1 cellular context compared by ENCODE assay signal in the genomic region with DNA sequence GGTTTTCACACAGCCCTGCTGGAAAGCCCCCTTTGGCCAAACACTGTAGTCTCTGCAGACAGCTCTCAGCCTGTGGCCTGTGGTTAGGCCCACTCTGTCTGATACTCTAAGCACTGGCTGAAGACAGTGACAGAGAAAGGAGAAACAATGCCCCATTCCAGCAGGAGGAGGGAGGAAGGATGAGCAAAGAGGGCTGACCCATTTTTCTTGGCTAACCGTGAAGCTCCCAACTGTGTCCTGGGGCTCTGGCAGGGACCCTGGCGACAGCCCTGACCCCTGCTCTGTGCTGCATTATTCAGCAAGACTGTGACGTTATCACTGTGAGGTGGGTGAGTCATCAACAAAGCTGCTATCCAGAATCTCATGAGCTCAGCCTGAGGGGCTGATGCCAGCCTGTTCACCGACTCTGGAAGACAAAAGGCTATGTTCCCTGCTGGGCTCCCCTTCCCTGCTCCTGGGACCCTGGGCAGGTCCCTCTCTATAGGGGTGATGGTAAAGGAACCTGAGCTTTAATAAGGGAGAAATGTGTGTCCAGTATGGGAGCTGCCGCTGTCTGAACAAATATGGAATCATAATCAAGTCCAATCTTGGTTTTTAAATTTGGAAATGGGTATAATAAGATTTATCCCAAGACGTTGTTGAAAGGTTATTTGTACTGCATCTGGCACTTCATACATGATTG.
A peak's percentile ranks its signal among the peaks of the same experiment; 100 is the strongest.
TF ChIP-seq lines count a peak whose summit lies in the region.

No MANE protein-coding gene starts in this region.

TF ChIP-seq in HEK293, 187 proteins besides CTCF, POLR2A, EP300 and RAD21 (continued from another document and continues in another):
- TF ChIP-seq ZBTB11 (tag by site-specific recombination; conservative IDR thresholded peaks at IDR 0.05; ENCODE audit: low read depth): no peak
- TF ChIP-seq, protein P1, sequence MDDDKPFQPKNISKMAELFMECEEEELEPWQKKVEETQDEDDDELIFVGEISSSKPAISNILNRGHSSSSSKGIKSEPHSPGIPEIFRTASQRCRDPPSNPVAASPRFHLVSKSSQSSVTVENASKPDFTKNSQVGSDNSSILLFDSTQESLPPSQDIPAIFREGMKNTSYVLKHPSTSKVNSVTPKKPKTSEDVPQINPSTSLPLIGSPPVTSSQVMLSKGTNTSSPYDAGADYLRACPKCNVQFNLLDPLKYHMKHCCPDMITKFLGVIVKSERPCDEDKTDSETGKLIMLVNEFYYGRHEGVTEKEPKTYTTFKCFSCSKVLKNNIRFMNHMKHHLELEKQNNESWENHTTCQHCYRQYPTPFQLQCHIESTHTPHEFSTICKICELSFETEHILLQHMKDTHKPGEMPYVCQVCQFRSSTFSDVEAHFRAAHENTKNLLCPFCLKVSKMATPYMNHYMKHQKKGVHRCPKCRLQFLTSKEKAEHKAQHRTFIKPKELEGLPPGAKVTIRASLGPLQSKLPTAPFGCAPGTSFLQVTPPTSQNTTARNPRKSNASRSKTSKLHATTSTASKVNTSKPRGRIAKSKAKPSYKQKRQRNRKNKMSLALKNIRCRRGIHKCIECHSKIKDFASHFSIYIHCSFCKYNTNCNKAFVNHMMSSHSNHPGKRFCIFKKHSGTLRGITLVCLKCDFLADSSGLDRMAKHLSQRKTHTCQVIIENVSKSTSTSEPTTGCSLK (tag by site-specific recombination; IDR thresholded peaks at IDR 0.05): no peak
- TF ChIP-seq ZNF610 (tag by site-specific recombination; IDR thresholded peaks at IDR 0.05; ENCODE audit: borderline replicate concordance): no peak
- TF ChIP-seq ZNF112 (tag by site-specific recombination; IDR thresholded peaks at IDR 0.05): peak; percentile 10; the same call in 1 of the 2 replicates
- TF ChIP-seq ZNF239 (tag by site-specific recombination; IDR thresholded peaks at IDR 0.05): no peak
- TF ChIP-seq ZNF785 (tag by site-specific recombination; IDR thresholded peaks at IDR 0.05): no peak
- TF ChIP-seq ZNF510 (tag by site-specific recombination; IDR thresholded peaks at IDR 0.05; ENCODE audit: insufficient replicate concordance): no peak
- peak; percentile 76 for TF ChIP-seq ZXDB (tag by site-specific recombination; IDR thresholded peaks at IDR 0.05)
- TF ChIP-seq, protein P2, sequence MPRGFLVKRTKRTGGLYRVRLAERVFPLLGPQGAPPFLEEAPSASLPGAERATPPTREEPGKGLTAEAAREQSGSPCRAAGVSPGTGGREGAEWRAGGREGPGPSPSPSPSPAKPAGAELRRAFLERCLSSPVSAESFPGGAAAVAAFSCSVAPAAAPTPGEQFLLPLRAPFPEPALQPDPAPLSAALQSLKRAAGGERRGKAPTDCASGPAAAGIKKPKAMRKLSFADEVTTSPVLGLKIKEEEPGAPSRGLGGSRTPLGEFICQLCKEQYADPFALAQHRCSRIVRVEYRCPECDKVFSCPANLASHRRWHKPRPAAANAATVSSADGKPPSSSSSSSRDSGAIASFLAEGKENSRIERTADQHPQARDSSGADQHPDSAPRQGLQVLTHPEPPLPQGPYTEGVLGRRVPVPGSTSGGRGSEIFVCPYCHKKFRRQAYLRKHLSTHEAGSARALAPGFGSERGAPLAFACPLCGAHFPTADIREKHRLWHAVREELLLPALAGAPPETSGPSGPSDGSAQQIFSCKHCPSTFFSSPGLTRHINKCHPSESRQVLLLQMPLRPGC (tag by site-specific recombination; IDR thresholded peaks at IDR 0.05): peak; percentile 49; the same call in 1 of the 2 replicates
- TF ChIP-seq HOXC10 (CRISPR knock-in tag; IDR thresholded peaks at IDR 0.05): no peak
- no peak for TF ChIP-seq ZNF529 (tag by site-specific recombination; IDR thresholded peaks at IDR 0.05; ENCODE audit: insufficient replicate concordance)
- TF ChIP-seq ZNF654 (tag by site-specific recombination; IDR thresholded peaks at IDR 0.05; ENCODE audit: low read depth): no peak
- no peak for TF ChIP-seq OVOL3 (tag by site-specific recombination; IDR thresholded peaks at IDR 0.05)
- peak; percentile 5 for TF ChIP-seq SETDB1 (IDR thresholded peaks at IDR 0.05; ENCODE audit: insufficient read length, low read length)
- no peak for TF ChIP-seq ZNF623 (tag by site-specific recombination; IDR thresholded peaks at IDR 0.05)
- no peak for TF ChIP-seq ZBTB44 (tag by site-specific recombination; IDR thresholded peaks at IDR 0.05)
- no peak for TF ChIP-seq ZNF558 (tag by site-specific recombination; IDR thresholded peaks at IDR 0.05)
- no peak for TF ChIP-seq ZNF624 (tag by site-specific recombination; IDR thresholded peaks at IDR 0.05)
- no peak for TF ChIP-seq HOXA7 (CRISPR knock-in tag; IDR thresholded peaks at IDR 0.05; ENCODE audit: borderline replicate concordance)
- no peak for TF ChIP-seq ZBTB7A (tag by site-specific recombination; IDR thresholded peaks at IDR 0.05; ENCODE audit: low read depth)
- TF ChIP-seq, protein P3, sequence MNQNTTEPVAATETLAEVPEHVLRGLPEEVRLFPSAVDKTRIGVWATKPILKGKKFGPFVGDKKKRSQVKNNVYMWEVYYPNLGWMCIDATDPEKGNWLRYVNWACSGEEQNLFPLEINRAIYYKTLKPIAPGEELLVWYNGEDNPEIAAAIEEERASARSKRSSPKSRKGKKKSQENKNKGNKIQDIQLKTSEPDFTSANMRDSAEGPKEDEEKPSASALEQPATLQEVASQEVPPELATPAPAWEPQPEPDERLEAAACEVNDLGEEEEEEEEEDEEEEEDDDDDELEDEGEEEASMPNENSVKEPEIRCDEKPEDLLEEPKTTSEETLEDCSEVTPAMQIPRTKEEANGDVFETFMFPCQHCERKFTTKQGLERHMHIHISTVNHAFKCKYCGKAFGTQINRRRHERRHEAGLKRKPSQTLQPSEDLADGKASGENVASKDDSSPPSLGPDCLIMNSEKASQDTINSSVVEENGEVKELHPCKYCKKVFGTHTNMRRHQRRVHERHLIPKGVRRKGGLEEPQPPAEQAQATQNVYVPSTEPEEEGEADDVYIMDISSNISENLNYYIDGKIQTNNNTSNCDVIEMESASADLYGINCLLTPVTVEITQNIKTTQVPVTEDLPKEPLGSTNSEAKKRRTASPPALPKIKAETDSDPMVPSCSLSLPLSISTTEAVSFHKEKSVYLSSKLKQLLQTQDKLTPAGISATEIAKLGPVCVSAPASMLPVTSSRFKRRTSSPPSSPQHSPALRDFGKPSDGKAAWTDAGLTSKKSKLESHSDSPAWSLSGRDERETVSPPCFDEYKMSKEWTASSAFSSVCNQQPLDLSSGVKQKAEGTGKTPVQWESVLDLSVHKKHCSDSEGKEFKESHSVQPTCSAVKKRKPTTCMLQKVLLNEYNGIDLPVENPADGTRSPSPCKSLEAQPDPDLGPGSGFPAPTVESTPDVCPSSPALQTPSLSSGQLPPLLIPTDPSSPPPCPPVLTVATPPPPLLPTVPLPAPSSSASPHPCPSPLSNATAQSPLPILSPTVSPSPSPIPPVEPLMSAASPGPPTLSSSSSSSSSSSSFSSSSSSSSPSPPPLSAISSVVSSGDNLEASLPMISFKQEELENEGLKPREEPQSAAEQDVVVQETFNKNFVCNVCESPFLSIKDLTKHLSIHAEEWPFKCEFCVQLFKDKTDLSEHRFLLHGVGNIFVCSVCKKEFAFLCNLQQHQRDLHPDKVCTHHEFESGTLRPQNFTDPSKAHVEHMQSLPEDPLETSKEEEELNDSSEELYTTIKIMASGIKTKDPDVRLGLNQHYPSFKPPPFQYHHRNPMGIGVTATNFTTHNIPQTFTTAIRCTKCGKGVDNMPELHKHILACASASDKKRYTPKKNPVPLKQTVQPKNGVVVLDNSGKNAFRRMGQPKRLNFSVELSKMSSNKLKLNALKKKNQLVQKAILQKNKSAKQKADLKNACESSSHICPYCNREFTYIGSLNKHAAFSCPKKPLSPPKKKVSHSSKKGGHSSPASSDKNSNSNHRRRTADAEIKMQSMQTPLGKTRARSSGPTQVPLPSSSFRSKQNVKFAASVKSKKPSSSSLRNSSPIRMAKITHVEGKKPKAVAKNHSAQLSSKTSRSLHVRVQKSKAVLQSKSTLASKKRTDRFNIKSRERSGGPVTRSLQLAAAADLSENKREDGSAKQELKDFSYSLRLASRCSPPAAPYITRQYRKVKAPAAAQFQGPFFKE (tag by site-specific recombination; IDR thresholded peaks at IDR 0.05; ENCODE audit: borderline replicate concordance): no peak
- no peak for TF ChIP-seq ZNF626 (tag by site-specific recombination; IDR thresholded peaks at IDR 0.05)
- TF ChIP-seq YY2 (tag by site-specific recombination; IDR thresholded peaks at IDR 0.05): no peak
- no peak for TF ChIP-seq ZNF24 (tag by site-specific recombination; IDR thresholded peaks at IDR 0.05)
- peak; percentile 47; the same call in 1 of the 2 replicates for TF ChIP-seq ZNF398 (tag by site-specific recombination; IDR thresholded peaks at IDR 0.05)
- peak; percentile 97 for TF ChIP-seq ZBTB21 (tag by site-specific recombination; IDR thresholded peaks at IDR 0.05)
- no peak for TF ChIP-seq ZNF777 (tag by site-specific recombination; IDR thresholded peaks at IDR 0.05; ENCODE audit: borderline replicate concordance)
- TF ChIP-seq ZNF391 (tag by site-specific recombination; IDR thresholded peaks at IDR 0.05; ENCODE audit: borderline replicate concordance, low read depth): no peak
- TF ChIP-seq, protein P4, sequence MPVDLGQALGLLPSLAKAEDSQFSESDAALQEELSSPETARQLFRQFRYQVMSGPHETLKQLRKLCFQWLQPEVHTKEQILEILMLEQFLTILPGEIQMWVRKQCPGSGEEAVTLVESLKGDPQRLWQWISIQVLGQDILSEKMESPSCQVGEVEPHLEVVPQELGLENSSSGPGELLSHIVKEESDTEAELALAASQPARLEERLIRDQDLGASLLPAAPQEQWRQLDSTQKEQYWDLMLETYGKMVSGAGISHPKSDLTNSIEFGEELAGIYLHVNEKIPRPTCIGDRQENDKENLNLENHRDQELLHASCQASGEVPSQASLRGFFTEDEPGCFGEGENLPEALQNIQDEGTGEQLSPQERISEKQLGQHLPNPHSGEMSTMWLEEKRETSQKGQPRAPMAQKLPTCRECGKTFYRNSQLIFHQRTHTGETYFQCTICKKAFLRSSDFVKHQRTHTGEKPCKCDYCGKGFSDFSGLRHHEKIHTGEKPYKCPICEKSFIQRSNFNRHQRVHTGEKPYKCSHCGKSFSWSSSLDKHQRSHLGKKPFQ (tag by site-specific recombination; IDR thresholded peaks at IDR 0.05): no peak
- TF ChIP-seq ZIC2 (tag by site-specific recombination; IDR thresholded peaks at IDR 0.05): peak; percentile 86
- TF ChIP-seq ZNF138 (tag by site-specific recombination; IDR thresholded peaks at IDR 0.05; ENCODE audit: borderline replicate concordance): no peak
- no peak for TF ChIP-seq ZNF473 (tag by site-specific recombination; IDR thresholded peaks at IDR 0.05)
- TF ChIP-seq FEZF1 (tag by site-specific recombination; IDR thresholded peaks at IDR 0.05): no peak
- TF ChIP-seq ZNF449 (tag by site-specific recombination; IDR thresholded peaks at IDR 0.05): no peak
- TF ChIP-seq ZNF366 (tag by site-specific recombination; conservative IDR thresholded peaks at IDR 0.05): peak; percentile 58; the same call in 1 of the 2 replicates
- TF ChIP-seq BCL11A (tag by site-specific recombination; IDR thresholded peaks at IDR 0.05; ENCODE audit: low read depth): no peak
- no peak for TF ChIP-seq ZNF174 (tag by site-specific recombination; IDR thresholded peaks at IDR 0.05)
